In the genomic region with DNA sequence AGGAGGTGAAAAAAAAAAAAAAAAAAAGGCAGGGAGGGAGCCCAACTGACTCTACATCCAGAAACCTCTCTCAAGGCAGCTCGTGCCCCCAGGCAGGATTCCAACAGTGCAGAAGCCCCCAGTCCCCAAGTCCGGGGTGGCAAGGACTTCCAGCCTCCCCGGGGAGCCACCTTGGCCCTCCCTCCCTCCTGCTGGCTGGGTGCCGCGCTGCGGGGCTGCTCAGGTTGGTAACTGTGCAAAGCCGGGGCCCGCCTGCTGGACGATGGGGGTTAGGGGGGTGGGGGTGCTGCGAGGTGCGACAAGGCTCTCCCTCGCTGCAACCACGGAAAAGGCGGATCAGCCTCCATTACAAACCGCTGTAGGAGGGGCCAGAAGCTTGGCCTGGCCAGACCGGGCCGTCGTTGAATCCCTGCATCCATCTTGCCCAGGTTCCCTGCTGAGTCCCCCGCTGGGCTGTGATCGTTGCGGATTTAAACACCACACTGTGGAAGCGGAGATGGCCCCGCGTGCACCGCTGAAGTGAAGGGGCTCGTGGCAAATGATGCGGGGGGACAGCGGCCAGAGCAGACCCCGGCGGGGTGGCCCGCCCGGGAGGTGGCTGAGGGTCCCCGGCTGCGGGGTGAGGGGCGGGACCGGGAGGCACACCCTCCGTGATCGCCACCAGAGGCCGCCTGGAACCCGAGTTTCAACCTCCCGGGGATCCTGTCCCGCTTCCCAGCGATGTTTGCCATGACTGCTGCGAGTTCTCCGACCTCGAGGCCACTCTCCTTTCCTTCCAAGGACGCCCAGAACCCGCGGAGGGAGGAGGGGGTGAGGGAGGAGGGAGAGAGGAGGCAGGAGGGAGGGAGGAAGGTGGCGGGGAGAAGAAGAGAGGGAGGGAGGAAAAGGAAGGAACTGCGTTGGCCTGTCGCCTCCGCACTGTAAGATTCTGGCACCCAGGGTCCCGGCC, we compare ENCODE assay signal across 8 cellular contexts. TPM values are rescaled to one million over a fixed set of nuclear protein-coding genes. Genes with fewer than 3 reads are reported as not detected.
DNase-seq lines count a peak whose midpoint lies in the region; ATAC-seq and TF ChIP-seq lines count a peak whose summit lies in the region.

No MANE protein-coding gene starts in this region.

- peak; percentile 73 to 76 for ATAC-seq in stimulated activated naive B cell treated with anti-CD40 and anti-IgM and Interleukin-4, amounts not matched to agents 10 μg/mL and 1 μg/mL and 100 μg/mL, for 72 hours (replicated peaks)
- no peak for ATAC-seq in GM21381 (IDR thresholded peaks at IDR 0.05; ENCODE audit: unreplicated experiment)

- H3K4me3 ChIP-seq in esophagus (ENCODE audit: low read depth in 1 of 2, low read length in 2 of 2) = peak overlapping the region; percentile 47 to 67

- H3K27ac ChIP-seq in esophagus (ENCODE audit: low read depth in 2 of 2, low read length in 1 of 2) = peak overlapping the region in 1 of 2 donors; percentile 63

- no peaks in the 10 kb centered on the region for H3K36me3 ChIP-seq in esophagus (ENCODE audit: control insufficient read depth in 2 of 2, insufficient read depth in 2 of 2, low read length in 1 of 2)

- peak overlapping the region; percentile 92 for H3K27ac Mint-ChIP-seq in stimulated activated naive B cell treated with anti-CD40 and anti-IgM and Interleukin-4, amounts not matched to agents 10 μg/mL and 1 μg/mL and 100 μg/mL, for 72 hours

- H3K4me1 Mint-ChIP-seq in stimulated activated naive B cell treated with anti-CD40 and anti-IgM and Interleukin-4, amounts not matched to agents 10 μg/mL and 1 μg/mL and 100 μg/mL, for 72 hours = peaks cover 3 to 11% of the 10 kb centered on the region in 2 donors

- POLR2A ChIA-PET in HEK293T (lab: Yijun Ruan, JAX) = interaction anchor here (1.0 to 1.6 kb wide), 3 partner anchors 55 to 58 kb away, joined by 4 read pairs; a partner anchor contains a TSS

- DNase-seq in DMS79 treated with DMSO at 0.1 percent for 48 hours (lab: John Stamatoyannopoulos, UW) = peak; percentile 14
- DNase-seq in HEK293T (ENCODE audit: extremely low spot score) = peak; percentile 76
- DNase-seq in NCI-H460 (ENCODE audit: extremely low read depth, low read depth) = peak; percentile 57
- DNase-seq in activated T-cell treated with anti-CD3 and anti-CD28 coated beads for 4 hours = peak; percentile 16
- peak; percentile 47 for DNase-seq in mucosa of gallbladder (ENCODE audit: low spot score)
- peak; percentile 23 for DNase-seq in stimulated activated naive B cell treated with anti-CD40 and anti-IgM and Interleukin-4, amounts not matched to agents 10 μg/mL and 1 μg/mL and 100 μg/mL, for 72 hours

- peaks cover 0 to 23% of the 10 kb centered on the region in 2 donors for H3K27me3 Mint-ChIP-seq in stimulated activated naive B cell treated with anti-CD40 and anti-IgM and Interleukin-4, amounts not matched to agents 10 μg/mL and 1 μg/mL and 100 μg/mL, for 72 hours

- H3K27me3 ChIP-seq in esophagus (ENCODE audit: control insufficient read depth in 1 of 2, insufficient read depth in 2 of 2, low read length in 2 of 2) = no peaks in the 10 kb centered on the region

- no peaks in the 10 kb centered on the region for H3K36me3 Mint-ChIP-seq in stimulated activated naive B cell treated with anti-CD40 and anti-IgM and Interleukin-4, amounts not matched to agents 10 μg/mL and 1 μg/mL and 100 μg/mL, for 72 hours

- H3K9me3 ChIP-seq in esophagus (ENCODE audit: control insufficient read depth in 2 of 2, insufficient read depth in 1 of 2, low read depth in 1 of 2, low read length in 1 of 2) = no peaks in the 10 kb centered on the region

- WGBS in esophagus, 2 donors = 1% methylated on average over 41 to 54 of the region's 54 CpGs

- H3K4me1 ChIP-seq in esophagus (ENCODE audit: control insufficient read depth in 2 of 2, insufficient read depth in 2 of 2, low read length in 1 of 2) = no peaks in the 10 kb centered on the region

- peak overlapping the region; percentile 86 to 89 for H3K4me3 Mint-ChIP-seq in stimulated activated naive B cell treated with anti-CD40 and anti-IgM and Interleukin-4, amounts not matched to agents 10 μg/mL and 1 μg/mL and 100 μg/mL, for 72 hours

- H3K9me3 Mint-ChIP-seq in stimulated activated naive B cell treated with anti-CD40 and anti-IgM and Interleukin-4, amounts not matched to agents 10 μg/mL and 1 μg/mL and 100 μg/mL, for 72 hours = no peaks in the 10 kb centered on the region

- CTCF ChIA-PET in HEK293T (lab: Yijun Ruan, JAX) = interaction anchor here (0.6 kb wide), 1 partner anchor 487 kb away, joined by 3 read pairs; no protein-coding TSS in a partner anchor

TF ChIP-seq in HEK293T, 16 proteins besides CTCF, POLR2A, EP300 and RAD21:
- TF ChIP-seq TARDBP (IDR thresholded peaks at IDR 0.05) (no peak), FOXA1 (IDR thresholded peaks at IDR 0.05) (no peak), ZNF384 (IDR thresholded peaks at IDR 0.05) (peak; percentile 87), L3MBTL2 (conservative IDR thresholded peaks at IDR 0.05) (peak; percentile 64), HDGF (IDR thresholded peaks at IDR 0.05; ENCODE audit: borderline replicate concordance) (no peak)
- TF ChIP-seq, protein P1, sequence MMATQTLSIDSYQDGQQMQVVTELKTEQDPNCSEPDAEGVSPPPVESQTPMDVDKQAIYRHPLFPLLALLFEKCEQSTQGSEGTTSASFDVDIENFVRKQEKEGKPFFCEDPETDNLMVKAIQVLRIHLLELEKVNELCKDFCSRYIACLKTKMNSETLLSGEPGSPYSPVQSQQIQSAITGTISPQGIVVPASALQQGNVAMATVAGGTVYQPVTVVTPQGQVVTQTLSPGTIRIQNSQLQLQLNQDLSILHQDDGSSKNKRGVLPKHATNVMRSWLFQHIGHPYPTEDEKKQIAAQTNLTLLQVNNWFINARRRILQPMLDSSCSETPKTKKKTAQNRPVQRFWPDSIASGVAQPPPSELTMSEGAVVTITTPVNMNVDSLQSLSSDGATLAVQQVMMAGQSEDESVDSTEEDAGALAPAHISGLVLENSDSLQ (IDR thresholded peaks at IDR 0.05) = no peak

RNA-seq across cellular contexts. Expression of a gene that starts 58.0 kb away (rescaled TPM):
- total RNA-seq in NCI-H460 (2014; rRNA removed; shearing (Covaris generic)) = 222 and 303 TPM in 2 replicates
- 133 and 172 TPM in 2 replicates for polyA plus RNA-seq in NCI-H460 (2014; cell fraction: nucleus; rRNA removed)
- polyA plus RNA-seq in esophagus = 100 to 1,000 TPM in 1 of 2 donors, 10 to 100 TPM in 1; 63.5 to 111 TPM
- total RNA-seq in mucosa of gallbladder = 254 TPM

Comparison
In these comparisons a context has a peak if more than half of its experiments do, and no peak if none do; other contexts are left out.
1. DNase-seq: peak in every context shown above with its lines; median percentile 76 in HEK293T; 57 in NCI-H460; 47 in mucosa of gallbladder; 23 in stimulated activated naive B cell treated with anti-CD40 and anti-IgM and Interleukin-4, amounts not matched to agents 10 μg/mL and 1 μg/mL and 100 μg/mL, for 72 hours; 16 in activated T-cell treated with anti-CD3 and anti-CD28 coated beads for 4 hours; 14 in DMS79 treated with DMSO at 0.1 percent for 48 hours.